15 cellular contexts compared by ENCODE assay signal in the genomic region with DNA sequence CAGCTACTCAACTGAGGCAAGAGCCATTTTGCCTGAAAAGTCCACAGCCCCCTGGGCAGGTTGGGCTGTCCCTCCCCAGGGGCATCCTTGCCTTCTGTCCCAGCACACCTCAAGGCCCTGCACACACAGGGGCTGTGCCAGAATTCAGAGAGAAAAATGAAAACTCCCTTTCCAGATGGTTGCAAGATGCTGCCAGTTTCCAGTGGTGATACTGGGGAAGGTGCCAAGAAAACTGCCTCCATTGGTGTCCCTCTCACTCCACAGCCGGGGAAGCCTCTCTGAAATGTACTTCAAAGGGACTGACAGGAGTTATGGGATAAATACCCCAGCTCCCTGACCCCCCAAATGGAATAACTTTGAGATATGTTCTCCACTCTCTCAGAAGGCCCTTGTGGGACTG.
"Had no signal": no experiment of that assay in that cellular context is flagged by ENCODE, and none has a peak within 500 bp of the region (broad histone marks: within the 10 kb centered on the region; RNA-seq: fewer than 3 reads in every experiment).

No MANE protein-coding gene starts in this region.

- H3K4me1 Mint-ChIP-seq: activated naive CD8-positive, alpha-beta T cell treated with anti-CD3 and anti-CD28 coated beads, Interleukin-2, amount 50 U/mL, for 24 hours; activated T-helper 17 cell treated with anti-CD3 and anti-CD28 coated beads, Interleukin-2, amount 50 U/mL, for 72 hours; mesothelial cell of epicardium; stimulated activated naive CD8-positive, alpha-beta T cell treated with anti-CD3 and anti-CD28 coated beads, Interleukin-15, amount 100 ng/mL, for 72 hours had no signal

- H3K36me3 Mint-ChIP-seq: mesothelial cell of epicardium had no signal

- H3K9me3 Mint-ChIP-seq: activated naive CD8-positive, alpha-beta T cell treated with anti-CD3 and anti-CD28 coated beads, Interleukin-2, amount 50 U/mL, for 24 hours; effector memory CD8-positive, alpha-beta T cell; stimulated activated naive CD8-positive, alpha-beta T cell treated with anti-CD3 and anti-CD28 coated beads, Interleukin-15, amount 100 ng/mL, for 72 hours had no signal

- H3K4me3 Mint-ChIP-seq: activated naive CD8-positive, alpha-beta T cell treated with anti-CD3 and anti-CD28 coated beads, Interleukin-2, amount 50 U/mL, for 24 hours; activated T-helper 17 cell treated with anti-CD3 and anti-CD28 coated beads, Interleukin-2, amount 50 U/mL, for 72 hours; effector memory CD8-positive, alpha-beta T cell; mesothelial cell of epicardium; stimulated activated naive CD8-positive, alpha-beta T cell treated with anti-CD3 and anti-CD28 coated beads, Interleukin-15, amount 100 ng/mL, for 72 hours had no signal

- ATAC-seq: activated naive CD8-positive, alpha-beta T cell treated with anti-CD3 and anti-CD28 coated beads, Interleukin-2, amount 50 U/mL, for 24 hours; activated T-helper 17 cell treated with anti-CD3 and anti-CD28 coated beads, Interleukin-2, amount 50 U/mL, for 72 hours; effector memory CD8-positive, alpha-beta T cell; stimulated activated naive CD8-positive, alpha-beta T cell treated with anti-CD3 and anti-CD28 coated beads, Interleukin-15, amount 100 ng/mL, for 72 hours had no signal

- H3K27ac Mint-ChIP-seq: activated naive CD8-positive, alpha-beta T cell treated with anti-CD3 and anti-CD28 coated beads, Interleukin-2, amount 50 U/mL, for 24 hours; activated T-helper 17 cell treated with anti-CD3 and anti-CD28 coated beads, Interleukin-2, amount 50 U/mL, for 72 hours; effector memory CD8-positive, alpha-beta T cell; mesothelial cell of epicardium; stimulated activated naive CD8-positive, alpha-beta T cell treated with anti-CD3 and anti-CD28 coated beads, Interleukin-15, amount 100 ng/mL, for 72 hours had no signal

- DNase-seq: activated CD4-positive, alpha-beta T cell treated with anti-CD3 and anti-CD28 coated beads for 1 hour; activated CD4-positive, alpha-beta T cell treated with anti-CD3 and anti-CD28 coated beads, Interleukin-2, amount 50 U/mL, for 4 hours; activated naive CD4-positive, alpha-beta T cell treated with Interleukin-2 at 50 U/mL for 16 hours; activated naive CD8-positive, alpha-beta T cell treated with anti-CD3 and anti-CD28 coated beads, Interleukin-2, amount 50 U/mL, for 24 hours; aorta; dermis blood vessel endothelial cell; effector memory CD8-positive, alpha-beta T cell; sigmoid colon; spleen; stimulated activated naive CD8-positive, alpha-beta T cell treated with anti-CD3 and anti-CD28 coated beads, Interleukin-15, amount 100 ng/mL, for 72 hours; T-helper 1 cell; testis; upper lobe of left lung had no signal

- H3K27me3 Mint-ChIP-seq: activated naive CD8-positive, alpha-beta T cell treated with anti-CD3 and anti-CD28 coated beads, Interleukin-2, amount 50 U/mL, for 24 hours; stimulated activated naive CD8-positive, alpha-beta T cell treated with anti-CD3 and anti-CD28 coated beads, Interleukin-15, amount 100 ng/mL, for 72 hours had no signal
